Comparison of ENCODE assay signal across 1 cellular context in genomic region chr7:18846765-18847215, GRCh38.
A peak's percentile ranks its signal among the peaks of the same experiment; 100 is the strongest.
TF ChIP-seq lines count a peak whose summit lies in the region.

No MANE protein-coding gene starts in this region.

TF ChIP-seq in SK-N-SH, 30 proteins besides CTCF, POLR2A, EP300 and RAD21 (continued from another document):
- TF ChIP-seq USF2 (IDR thresholded peaks at IDR 0.05; ENCODE audit: borderline replicate concordance, low read depth, low read length) = no peak
- TF ChIP-seq MXI1 (IDR thresholded peaks at IDR 0.05; ENCODE audit: low read depth, low read length) = no peak; the same call in 1 of the 2 replicates
- peak; percentile 41; the same call in 1 of the 2 replicates for TF ChIP-seq ZBTB33 (IDR thresholded peaks at IDR 0.05; ENCODE audit: borderline replicate concordance, low read depth)
- peak; percentile 96 for TF ChIP-seq TEAD4 (IDR thresholded peaks at IDR 0.05; ENCODE audit: borderline replicate concordance, insufficient read depth)
- TF ChIP-seq JUND (IDR thresholded peaks at IDR 0.05) = peak; percentile 73
- peak; percentile 96 for TF ChIP-seq CHD2 (IDR thresholded peaks at IDR 0.05; ENCODE audit: low read length, partially characterized antibody)
- no peak for TF ChIP-seq RFX5 (IDR thresholded peaks at IDR 0.05; ENCODE audit: low read length)
